Comparison of ENCODE assay signal across 19 cellular contexts in genomic region chr1:59526240-59526639, GRCh38.
DNase-seq lines count a peak whose midpoint lies in the region; ATAC-seq, FAIRE-seq and TF ChIP-seq lines count a peak whose summit lies in the region.
"Had no signal": no experiment of that assay in that cellular context is flagged by ENCODE, and none has a peak within 500 bp of the region (broad histone marks: within the 10 kb centered on the region; RNA-seq: fewer than 3 reads in every experiment).

No MANE protein-coding gene starts in this region.

- H3K9me1 ChIP-seq in K562 (ENCODE audit: control insufficient read depth, insufficient read depth, low read length), result no peaks in the 10 kb centered on the region

- H2BK12ac ChIP-seq in trophoblast cell (ENCODE audit: low read length), result no peak overlapping the region

- no peak for TF ChIP-seq CTCF in K562 (IDR thresholded peaks at IDR 0.05 in 2 of 3, conservative IDR thresholded peaks at IDR 0.05 in 1 of 3; ENCODE audit: insufficient read depth in 2 of 3, low read depth in 1 of 3, low read length in 3 of 3)

- no peaks in the 10 kb centered on the region for H3K9me3 ChIP-seq in K562 (replicated peaks; ENCODE audit: control insufficient read depth, insufficient read depth, low read depth, low read length)
- H3K9me3 ChIP-seq in trophoblast cell (ENCODE audit: insufficient read depth, low read depth, low read length), result no peaks in the 10 kb centered on the region
- H3K9me3 ChIP-seq: Caco-2 had no signal

- no peak for TF ChIP-seq EP300 in K562 (IDR thresholded peaks at IDR 0.05; ENCODE audit: low read length)

- H3K4me3 ChIP-seq in K562 (no peak overlapping the region), trophoblast cell (ENCODE audit: low read depth, low read length) (no peak overlapping the region)

- H2AFZ ChIP-seq in K562 (ENCODE audit: low read depth, low read length), result no peak overlapping the region
- no peak overlapping the region for H2AFZ ChIP-seq in trophoblast cell (ENCODE audit: insufficient read depth, low read length, poor library complexity)

- no peak overlapping the region for H4K12ac ChIP-seq in trophoblast cell (ENCODE audit: low read depth, low read length)

- H3K27ac ChIP-seq in K562 (ENCODE audit: extremely low read depth, low read depth, low read length), result no peak overlapping the region
- no peak overlapping the region for H3K27ac ChIP-seq in trophoblast cell (ENCODE audit: low read depth, low read length)
- H3K27ac ChIP-seq: 22Rv1 had no signal

- no peaks in the 10 kb centered on the region for H3K36me3 ChIP-seq in K562 (ENCODE audit: control insufficient read depth, insufficient read depth, low read length)
- H3K36me3 ChIP-seq in trophoblast cell (ENCODE audit: control insufficient read depth in 1 of 2, insufficient read depth in 2 of 2, low read length in 2 of 2), result no peaks in the 10 kb centered on the region

- in situ Hi-C loops in K562 (cut with MboI), result no loop called here

- H4K8ac ChIP-seq in trophoblast cell (ENCODE audit: low read depth, low read length), result no peak overlapping the region

- TF ChIP-seq POLR2A in K562 (conservative IDR thresholded peaks at IDR 0.05), result no peak

- H3K27me3 ChIP-seq in K562 (ENCODE audit: control insufficient read depth in 2 of 2, insufficient read depth in 2 of 2, low read length in 2 of 2) (no peaks in the 10 kb centered on the region; a peak in 1 of 5 replicates), trophoblast cell (ENCODE audit: insufficient read depth, low read length) (no peaks in the 10 kb centered on the region)

- H3K9ac ChIP-seq in K562 (ENCODE audit: insufficient read depth in 1 of 2, low read depth in 2 of 2, low read length in 2 of 2) (no peak overlapping the region), trophoblast cell (ENCODE audit: low read length) (no peak overlapping the region)

- intact Hi-C loops in K562 (cut with micrococcal nuclease), result no loop called here

- H3K79me2 ChIP-seq in K562 (ENCODE audit: control insufficient read depth, insufficient read depth, low read length), result no peaks in the 10 kb centered on the region
- H3K79me2 ChIP-seq in trophoblast cell (ENCODE audit: control insufficient read depth, insufficient read depth, low read length, poor library complexity), result no peaks in the 10 kb centered on the region

- no peak for FAIRE-seq in K562 (lab: Jason Lieb, UNC)

- H2BK5ac ChIP-seq in trophoblast cell (ENCODE audit: low read depth, low read length, poor library complexity), result no peak overlapping the region

- ATAC-seq in K562 (no peak), HG02798 (IDR thresholded peaks at IDR 0.05; ENCODE audit: poor library complexity, unreplicated experiment) (no peak), GM19395 (IDR thresholded peaks at IDR 0.05; ENCODE audit: unreplicated experiment) (no peak), GM18858 (IDR thresholded peaks at IDR 0.05; ENCODE audit: unreplicated experiment) (no peak)
- ATAC-seq: Panc1, Right ventricle myocardium inferior had no signal

- H3K4me2 ChIP-seq in K562 (ENCODE audit: insufficient read depth, low read length) (no peak overlapping the region), trophoblast cell (ENCODE audit: low read length) (no peak overlapping the region)

- H3K4ac ChIP-seq in trophoblast cell (ENCODE audit: low read depth, low read length), result no peak overlapping the region

- H2AK5ac ChIP-seq in trophoblast cell (ENCODE audit: low read length), result no peak overlapping the region

- no TSS peak for BruUV-seq in K562 (replicated peaks; lab: Mats Ljungman, UMichigan)

- H3K79me1 ChIP-seq in trophoblast cell (ENCODE audit: low read length), result peaks cover 2% of the 10 kb centered on the region

- CTCF ChIA-PET in K562 (lab: Yijun Ruan, JAX; ENCODE audit: low intra/inter-chr PET ratio), result no interaction called here

- H2BK120ac ChIP-seq in trophoblast cell (ENCODE audit: insufficient read depth, low read length, poor library complexity), result no peak overlapping the region

- H3K4me1 ChIP-seq in K562 (replicated peaks in 1 of 2; ENCODE audit: control insufficient read depth in 2 of 2, insufficient read depth in 2 of 2, low read length in 2 of 2) (no peaks in the 10 kb centered on the region), trophoblast cell (ENCODE audit: control insufficient read depth in 1 of 2, insufficient read depth in 2 of 2, low read length in 2 of 2) (no peaks in the 10 kb centered on the region)
- H3K4me1 ChIP-seq: Caco-2 had no signal

- DNase-seq in DMS53 (lab: John Stamatoyannopoulos, UW), result peak; percentile 17
- DNase-seq in DMS53 treated with DMSO at 0.1 percent for 48 hours (lab: John Stamatoyannopoulos, UW; ENCODE audit: unreplicated experiment), result no peak
- peak; percentile 26 for DNase-seq in M059J (ENCODE audit: low read depth)
- DNase-seq in K562 (ENCODE audit: extremely low read depth in 1 of 4, low spot score in 3 of 4), result no peak
- DNase-seq in trophoblast cell, result peak; percentile 48 to 54
- DNase-seq: Caco-2; CD4-positive, CD25-positive, alpha-beta regulatory T cell; HCEC 1CT; KG1; NCI-H1417 treated with DMSO at 0.1 percent for 48 hours; NCI-H2029 treated with DMSO at 0.1 percent for 48 hours; NCI-H2171; NCI-H526 had no signal

- no peak overlapping the region for H4K91ac ChIP-seq in trophoblast cell (ENCODE audit: low read depth, low read length)

- no peaks in the 10 kb centered on the region for H4K20me1 ChIP-seq in K562 (replicated peaks; ENCODE audit: control insufficient read depth, insufficient read depth, low read length)

- no peak overlapping the region for H3K14ac ChIP-seq in trophoblast cell (ENCODE audit: low read length)

- no peak for TF ChIP-seq RAD21 in K562 (CRISPR knock-in tag; conservative IDR thresholded peaks at IDR 0.05 in 1 of 2, IDR thresholded peaks at IDR 0.05 in 1 of 2)

- no peak overlapping the region for H3K23ac ChIP-seq in trophoblast cell (ENCODE audit: low read length)

- POLR2A ChIA-PET in K562 (lab: Yijun Ruan, JAX), result no interaction called here

- 7% methylated on average over 1 of the region's 1 CpG for WGBS in K562 (ENCODE audit: insufficient coverage, low coverage, missing lambda C conversion rate)
- no CpG with 5 or more reads among the region's 1 CpG for WGBS in trophoblast cell (ENCODE audit: extremely low coverage, insufficient coverage, insufficient read length)

- no peak overlapping the region for H3K18ac ChIP-seq in trophoblast cell (ENCODE audit: low read length)

TF ChIP-seq in K562, 482 proteins besides CTCF, POLR2A, EP300 and RAD21:
- no peak for TF ChIP-seq MED1 (CRISPR knock-in tag; IDR thresholded peaks at IDR 0.05; ENCODE audit: borderline replicate concordance)
- TF ChIP-seq, protein P1, sequence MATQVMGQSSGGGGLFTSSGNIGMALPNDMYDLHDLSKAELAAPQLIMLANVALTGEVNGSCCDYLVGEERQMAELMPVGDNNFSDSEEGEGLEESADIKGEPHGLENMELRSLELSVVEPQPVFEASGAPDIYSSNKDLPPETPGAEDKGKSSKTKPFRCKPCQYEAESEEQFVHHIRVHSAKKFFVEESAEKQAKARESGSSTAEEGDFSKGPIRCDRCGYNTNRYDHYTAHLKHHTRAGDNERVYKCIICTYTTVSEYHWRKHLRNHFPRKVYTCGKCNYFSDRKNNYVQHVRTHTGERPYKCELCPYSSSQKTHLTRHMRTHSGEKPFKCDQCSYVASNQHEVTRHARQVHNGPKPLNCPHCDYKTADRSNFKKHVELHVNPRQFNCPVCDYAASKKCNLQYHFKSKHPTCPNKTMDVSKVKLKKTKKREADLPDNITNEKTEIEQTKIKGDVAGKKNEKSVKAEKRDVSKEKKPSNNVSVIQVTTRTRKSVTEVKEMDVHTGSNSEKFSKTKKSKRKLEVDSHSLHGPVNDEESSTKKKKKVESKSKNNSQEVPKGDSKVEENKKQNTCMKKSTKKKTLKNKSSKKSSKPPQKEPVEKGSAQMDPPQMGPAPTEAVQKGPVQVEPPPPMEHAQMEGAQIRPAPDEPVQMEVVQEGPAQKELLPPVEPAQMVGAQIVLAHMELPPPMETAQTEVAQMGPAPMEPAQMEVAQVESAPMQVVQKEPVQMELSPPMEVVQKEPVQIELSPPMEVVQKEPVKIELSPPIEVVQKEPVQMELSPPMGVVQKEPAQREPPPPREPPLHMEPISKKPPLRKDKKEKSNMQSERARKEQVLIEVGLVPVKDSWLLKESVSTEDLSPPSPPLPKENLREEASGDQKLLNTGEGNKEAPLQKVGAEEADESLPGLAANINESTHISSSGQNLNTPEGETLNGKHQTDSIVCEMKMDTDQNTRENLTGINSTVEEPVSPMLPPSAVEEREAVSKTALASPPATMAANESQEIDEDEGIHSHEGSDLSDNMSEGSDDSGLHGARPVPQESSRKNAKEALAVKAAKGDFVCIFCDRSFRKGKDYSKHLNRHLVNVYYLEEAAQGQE (CRISPR knock-in tag; IDR thresholded peaks at IDR 0.05; ENCODE audit: low read depth), result no peak
- TF ChIP-seq, protein P2, sequence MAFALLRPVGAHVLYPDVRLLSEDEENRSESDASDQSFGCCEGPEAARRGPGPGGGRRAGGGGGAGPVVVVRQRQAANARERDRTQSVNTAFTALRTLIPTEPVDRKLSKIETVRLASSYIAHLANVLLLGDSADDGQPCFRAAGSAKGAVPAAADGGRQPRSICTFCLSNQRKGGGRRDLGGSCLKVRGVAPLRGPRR (CRISPR knock-in tag; IDR thresholded peaks at IDR 0.05), result no peak
- TF ChIP-seq, protein P3, sequence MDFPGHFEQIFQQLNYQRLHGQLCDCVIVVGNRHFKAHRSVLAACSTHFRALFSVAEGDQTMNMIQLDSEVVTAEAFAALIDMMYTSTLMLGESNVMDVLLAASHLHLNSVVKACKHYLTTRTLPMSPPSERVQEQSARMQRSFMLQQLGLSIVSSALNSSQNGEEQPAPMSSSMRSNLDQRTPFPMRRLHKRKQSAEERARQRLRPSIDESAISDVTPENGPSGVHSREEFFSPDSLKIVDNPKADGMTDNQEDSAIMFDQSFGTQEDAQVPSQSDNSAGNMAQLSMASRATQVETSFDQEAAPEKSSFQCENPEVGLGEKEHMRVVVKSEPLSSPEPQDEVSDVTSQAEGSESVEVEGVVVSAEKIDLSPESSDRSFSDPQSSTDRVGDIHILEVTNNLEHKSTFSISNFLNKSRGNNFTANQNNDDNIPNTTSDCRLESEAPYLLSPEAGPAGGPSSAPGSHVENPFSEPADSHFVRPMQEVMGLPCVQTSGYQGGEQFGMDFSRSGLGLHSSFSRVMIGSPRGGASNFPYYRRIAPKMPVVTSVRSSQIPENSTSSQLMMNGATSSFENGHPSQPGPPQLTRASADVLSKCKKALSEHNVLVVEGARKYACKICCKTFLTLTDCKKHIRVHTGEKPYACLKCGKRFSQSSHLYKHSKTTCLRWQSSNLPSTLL (IDR thresholded peaks at IDR 0.05), result no peak
- TF ChIP-seq SOX6 (IDR thresholded peaks at IDR 0.05), result no peak
- TF ChIP-seq MAFG (tag; conservative IDR thresholded peaks at IDR 0.05), result 0 out of 2 replicates have a peak, but pooled peaks have one; percentile 25
TF ChIP-seq in K562: peak in this region for 1.

Comparison
In these comparisons a context has a peak if more than half of its experiments do, and no peak if none do; other contexts are left out.
1. DNase-seq: peak in DMS53 (single experiment), M059J (single experiment) and trophoblast cell (2 of 2); none in DMS53 treated with DMSO at 0.1 percent for 48 hours (single experiment) and K562 (0 of 4).